In the genomic region with DNA sequence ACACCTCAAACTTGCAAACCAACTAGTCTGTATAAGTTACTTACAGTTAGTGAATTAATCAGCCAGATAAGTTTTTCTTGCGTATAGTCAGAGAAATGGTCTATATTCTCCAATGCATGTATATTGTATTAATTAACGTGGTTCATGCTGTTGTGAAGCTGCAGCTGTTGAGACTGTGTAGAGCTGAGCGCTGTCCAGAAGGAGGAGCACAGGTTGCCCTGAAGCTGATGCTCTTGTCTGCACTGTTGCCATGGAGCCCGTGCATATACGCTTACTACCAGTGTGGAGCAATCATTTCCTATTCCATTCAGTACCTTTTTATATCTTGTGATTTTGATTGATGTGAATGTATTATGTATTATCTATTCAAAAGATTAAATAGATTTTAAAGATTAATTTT, we compare ENCODE assay signal across 8 cellular contexts.
DNase-seq lines count a peak whose midpoint lies in the region; ATAC-seq, FAIRE-seq and TF ChIP-seq lines count a peak whose summit lies in the region.

No MANE protein-coding gene starts in this region.

- no peak overlapping the region for H3K27ac Mint-ChIP-seq in activated naive CD8-positive, alpha-beta T cell treated with anti-CD3 and anti-CD28 coated beads, Interleukin-2, amount 10 ng/mL, durations not matched to agents 7 days and 5 days

- no peaks in the 10 kb centered on the region for H3K9me3 ChIP-seq in small intestine (ENCODE audit: control insufficient read depth, low read depth)
- H3K9me3 ChIP-seq in gastroesophageal sphincter = no peaks in the 10 kb centered on the region

- H3K27me3 Mint-ChIP-seq in activated naive CD8-positive, alpha-beta T cell treated with anti-CD3 and anti-CD28 coated beads, Interleukin-2, amount 10 ng/mL, durations not matched to agents 7 days and 5 days = peaks cover 3% of the 10 kb centered on the region

- H3K9me3 Mint-ChIP-seq in activated naive CD8-positive, alpha-beta T cell treated with anti-CD3 and anti-CD28 coated beads, Interleukin-2, amount 10 ng/mL, durations not matched to agents 7 days and 5 days = peaks cover 3% of the 10 kb centered on the region

- POLR2A ChIA-PET in activated naive CD8-positive, alpha-beta T cell treated with anti-CD3 and anti-CD28 coated beads, Interleukin-2, amount 10 ng/mL, durations not matched to agents 7 days and 5 days (lab: Charles Lee) = interaction anchor here (0.7 to 4.2 kb wide), 7 partner anchors 11 to 335 kb away, joined by 3 to 62 read pairs (median 4); partner anchors contain the start of gene ARID2

- FAIRE-seq in small intestine (lab: Jason Lieb, UNC) = no peak

- no peaks in the 10 kb centered on the region for H3K4me1 ChIP-seq in small intestine (ENCODE audit: control insufficient read depth in 2 of 2, insufficient read depth in 1 of 2, low read depth in 1 of 2, low read length in 1 of 2)
- H3K4me1 ChIP-seq in gastroesophageal sphincter = no peaks in the 10 kb centered on the region

- DNase-seq in COLO668 (lab: John Stamatoyannopoulos, UW; ENCODE audit: unreplicated experiment) = peak; percentile 70
- peak; percentile 14 for DNase-seq in RKO (ENCODE audit: low spot score)
- DNase-seq in activated naive CD8-positive, alpha-beta T cell treated with anti-CD3 and anti-CD28 coated beads, Interleukin-2, amount 10 ng/mL, durations not matched to agents 7 days and 5 days = peak; percentile 39
- peak; percentile 48 for DNase-seq in small intestine
- DNase-seq in UCSD-AML1 (lab: John Stamatoyannopoulos, UW; ENCODE audit: unreplicated experiment) = no peak
- no peak for DNase-seq in posterior cingulate gyrus

- TF ChIP-seq POLR2A in gastroesophageal sphincter (IDR thresholded peaks at IDR 0.05) = no peak

- no peaks in the 10 kb centered on the region for H3K36me3 ChIP-seq in small intestine (ENCODE audit: control insufficient read depth in 2 of 2, insufficient read depth in 2 of 2, low read length in 2 of 2)
- no peaks in the 10 kb centered on the region for H3K36me3 ChIP-seq in gastroesophageal sphincter

- H3K27ac ChIP-seq in small intestine (ENCODE audit: low read depth in 1 of 2, low read length in 1 of 2) = no peak overlapping the region
- no peak overlapping the region for H3K27ac ChIP-seq in gastroesophageal sphincter

- H3K4me1 Mint-ChIP-seq in activated naive CD8-positive, alpha-beta T cell treated with anti-CD3 and anti-CD28 coated beads, Interleukin-2, amount 10 ng/mL, durations not matched to agents 7 days and 5 days = peaks cover 20% of the 10 kb centered on the region

- WGBS in small intestine, 3 donors = 42 to 62% (median 56%) methylated on average over 5 of the region's 5 CpGs
- 48 to 50% methylated on average over 5 of the region's 5 CpGs for WGBS in gastroesophageal sphincter (ENCODE audit: low coverage in 1 of 2), 2 donors

- TF ChIP-seq CTCF in gastroesophageal sphincter (IDR thresholded peaks at IDR 0.05) = peak in 1 of 4 experiments; percentile 42

- no peak overlapping the region for H3K4me3 Mint-ChIP-seq in activated naive CD8-positive, alpha-beta T cell treated with anti-CD3 and anti-CD28 coated beads, Interleukin-2, amount 10 ng/mL, durations not matched to agents 7 days and 5 days

- H3K4me3 ChIP-seq in small intestine (ENCODE audit: low read depth in 1 of 2, low read length in 2 of 2) (no peak overlapping the region), gastroesophageal sphincter (no peak overlapping the region)

- ATAC-seq in HG02943 (IDR thresholded peaks at IDR 0.05; ENCODE audit: low read depth, unreplicated experiment) (peak; percentile 63), gastroesophageal sphincter (no peak)
- ATAC-seq in activated naive CD8-positive, alpha-beta T cell treated with anti-CD3 and anti-CD28 coated beads, Interleukin-2, amount 10 ng/mL, durations not matched to agents 7 days and 5 days (ENCODE audit: low read depth) = peak; percentile 100

- H3K27me3 ChIP-seq in small intestine (ENCODE audit: control insufficient read depth in 2 of 2, insufficient read depth in 2 of 2, low read length in 2 of 2) (no peaks in the 10 kb centered on the region), gastroesophageal sphincter (no peaks in the 10 kb centered on the region)

- no peak for TF ChIP-seq EP300 in gastroesophageal sphincter (IDR thresholded peaks at IDR 0.05)

- intact Hi-C loops in posterior cingulate gyrus (cut with DNase I) = no loop called here

- peaks cover 11% of the 10 kb centered on the region for H3K36me3 Mint-ChIP-seq in activated naive CD8-positive, alpha-beta T cell treated with anti-CD3 and anti-CD28 coated beads, Interleukin-2, amount 10 ng/mL, durations not matched to agents 7 days and 5 days

Comparison
In these comparisons a context has a peak if more than half of its experiments do, and no peak if none do; other contexts are left out.
1. DNase-seq: peak in COLO668 (single experiment), RKO (single experiment), activated naive CD8-positive, alpha-beta T cell treated with anti-CD3 and anti-CD28 coated beads, Interleukin-2, amount 10 ng/mL, durations not matched to agents 7 days and 5 days (single experiment) and small intestine (single experiment); none in UCSD-AML1 (single experiment) and posterior cingulate gyrus (0 of 10).